In genomic region chr2:151776367-151776766, GRCh38 we compare ENCODE assay signal across 18 cellular contexts. TPM values are rescaled to one million over a fixed set of nuclear protein-coding genes. Genes with fewer than 3 reads are reported as not detected.
DNase-seq lines count a peak whose midpoint lies in the region; ATAC-seq, FAIRE-seq and TF ChIP-seq lines count a peak whose summit lies in the region.
"Had no signal": no experiment of that assay in that cellular context is flagged by ENCODE, and none has a peak within 500 bp of the region (broad histone marks: within the 10 kb centered on the region; RNA-seq: fewer than 3 reads in every experiment).

No MANE protein-coding gene starts in this region.

- CTCF ChIA-PET in activated B cell treated with CpG ODN at 0.5 μM for 24 hours (lab: Charles Lee) = interaction anchor here (1.4 kb wide), 1 partner anchor 13 kb away, joined by 3 read pairs; no protein-coding TSS in a partner anchor

- no peaks in the 10 kb centered on the region for H3K27me3 ChIP-seq in small intestine (ENCODE audit: control insufficient read depth in 2 of 2, insufficient read depth in 2 of 2, low read length in 2 of 2)

- WGBS in small intestine, 3 donors = 94 to 100% (median 95%) methylated on average over 1 of the region's 1 CpG

- H3K4me3 ChIP-seq in small intestine (ENCODE audit: low read depth in 1 of 2, low read length in 2 of 2) = no peak overlapping the region
- H3K4me3 ChIP-seq: A549, HAP-1 had no signal

- no peak overlapping the region for H3K27ac ChIP-seq in small intestine (ENCODE audit: low read depth in 1 of 2, low read length in 1 of 2)
- H3K27ac ChIP-seq: A549 had no signal

- DNase-seq in activated B cell treated with CpG ODN at 0.5 μM for 24 hours = no peak
- no peak for DNase-seq in memory B cell (ENCODE audit: low spot score in 2 of 2)
- peak; percentile 40 for DNase-seq in small intestine
- DNase-seq in occipital lobe (lab: John Stamatoyannopoulos, UW) = no peak
- DNase-seq: CD8-positive, alpha-beta T cell; COR-L47; DMS153; DMS79 treated with DMSO at 0.1 percent for 48 hours; EL had no signal

- H3K9me3 Mint-ChIP-seq in activated B cell treated with CpG ODN at 0.5 μM for 24 hours = peaks cover 4% of the 10 kb centered on the region
- peaks cover 1% of the 10 kb centered on the region for H3K9me3 Mint-ChIP-seq in memory B cell

- H3K27ac Mint-ChIP-seq in activated B cell treated with CpG ODN at 0.5 μM for 24 hours (peak overlapping the region; percentile 97), memory B cell (peak overlapping the region; percentile 88)
- H3K27ac Mint-ChIP-seq: CD8-positive, alpha-beta T cell had no signal

- no peak for TF ChIP-seq CTCF in activated B cell treated with CpG ODN at 0.5 μM for 24 hours (IDR thresholded peaks at IDR 0.05)

- no peaks in the 10 kb centered on the region for H3K27me3 Mint-ChIP-seq in activated B cell treated with CpG ODN at 0.5 μM for 24 hours
- no peaks in the 10 kb centered on the region for H3K27me3 Mint-ChIP-seq in memory B cell

- ATAC-seq in activated B cell treated with CpG ODN at 0.5 μM for 24 hours (ENCODE audit: low read depth) (no peak), memory B cell (ENCODE audit: low read depth) (no peak), HG03039 (IDR thresholded peaks at IDR 0.05; ENCODE audit: unreplicated experiment) (no peak), GM21717 (IDR thresholded peaks at IDR 0.05; ENCODE audit: unreplicated experiment) (no peak)
- ATAC-seq: A549; CD8-positive, alpha-beta T cell had no signal

- peaks cover 55% of the 10 kb centered on the region for H3K4me1 Mint-ChIP-seq in activated B cell treated with CpG ODN at 0.5 μM for 24 hours
- H3K4me1 Mint-ChIP-seq in memory B cell = peaks cover 33% of the 10 kb centered on the region
- H3K4me1 Mint-ChIP-seq: CD14-positive monocyte had no signal

- FAIRE-seq in small intestine (lab: Jason Lieb, UNC) = no peak
- FAIRE-seq: A549, D721Med, G401.6, GM12891, H1 had no signal

- no peaks in the 10 kb centered on the region for H3K4me1 ChIP-seq in small intestine (ENCODE audit: control insufficient read depth in 2 of 2, insufficient read depth in 1 of 2, low read depth in 1 of 2, low read length in 1 of 2)

- intact Hi-C loops in activated B cell treated with CpG ODN at 0.5 μM for 24 hours (cut with micrococcal nuclease) = no loop called here

- H3K36me3 ChIP-seq in small intestine (ENCODE audit: control insufficient read depth in 2 of 2, insufficient read depth in 2 of 2, low read length in 2 of 2) = no peaks in the 10 kb centered on the region

- POLR2A ChIA-PET in activated B cell treated with CpG ODN at 0.5 μM for 24 hours (lab: Charles Lee) = interaction anchor here (1.1 kb wide), 1 partner anchor 51 kb away, joined by 5 read pairs; the partner anchor contains the start of gene ARL5A

- no peak overlapping the region for H3K4me3 Mint-ChIP-seq in activated B cell treated with CpG ODN at 0.5 μM for 24 hours
- H3K4me3 Mint-ChIP-seq in memory B cell = no peak overlapping the region
- H3K4me3 Mint-ChIP-seq: CD14-positive monocyte; CD8-positive, alpha-beta T cell had no signal

- no peaks in the 10 kb centered on the region for H3K9me3 ChIP-seq in small intestine (ENCODE audit: control insufficient read depth, low read depth)
- H3K9me3 ChIP-seq: A549, HAP-1 had no signal

- H3K36me3 Mint-ChIP-seq in activated B cell treated with CpG ODN at 0.5 μM for 24 hours (ENCODE audit: low read depth) = peaks cover 47% of the 10 kb centered on the region
- peaks cover 41% of the 10 kb centered on the region for H3K36me3 Mint-ChIP-seq in memory B cell

RNA-seq across cellular contexts. Expression of gene NEB, which starts 42.1 kb away (rescaled TPM):
- 1.2 and 2.0 TPM in 2 replicates for total RNA-seq in activated B cell treated with CpG ODN at 0.5 μM for 24 hours
- 1 to 10 TPM in 2 of 3 donors, under 1 TPM in 1; 0.36 to 1.3 (median 1.1) TPM for polyA plus RNA-seq in small intestine
- total RNA-seq in occipital lobe = 3.0 TPM
- polyA plus RNA-seq: CD14-positive monocyte had no signal

RNA-seq across cellular contexts. Expression of gene ARL5A, which starts 51.9 kb away (rescaled TPM):
- total RNA-seq in activated B cell treated with CpG ODN at 0.5 μM for 24 hours (51.0 and 53.2 TPM in 2 replicates), occipital lobe (87.7 TPM)
- 10 to 100 TPM; 14.9 to 34.0 (median 25.7) TPM for polyA plus RNA-seq in small intestine
